In genomic region chr1:42420911-42421585, GRCh38 we compare ENCODE assay signal across 9 cellular contexts. TPM values are rescaled to one million over a fixed set of nuclear protein-coding genes. Genes with fewer than 3 reads are reported as not detected.
A peak's percentile ranks its signal among the peaks of the same experiment; 100 is the strongest.
DNase-seq lines count a peak whose midpoint lies in the region; ATAC-seq and TF ChIP-seq lines count a peak whose summit lies in the region.
"Had no signal": no experiment of that assay in that cellular context is flagged by ENCODE, and none has a peak within 500 bp of the region (broad histone marks: within the 10 kb centered on the region; RNA-seq: fewer than 3 reads in every experiment).

No MANE protein-coding gene starts in this region.

- ATAC-seq in heart left ventricle: peak; percentile 29 to 64 (median 54)
- ATAC-seq in GM18519 (IDR thresholded peaks at IDR 0.05; ENCODE audit: low FRiP score, unreplicated experiment): no peak

- POLR2A ChIA-PET in Caco-2 (lab: Charles Lee): no interaction called here

- WGBS in heart left ventricle, 4 donors: 13 to 19% (median 15%) methylated on average over 10 of the region's 10 CpGs

- intact Hi-C loops in heart left ventricle (cut with DNase I) (no loop called here), Caco-2 (cut with micrococcal nuclease; ENCODE audit: unreplicated experiment) (no loop called here)
- intact Hi-C loops in activated T-helper 1 cell treated with anti-CD3 and anti-CD28 coated beads, Interleukin-12 subunit alpha, Interleukin-12 subunit beta, Interleukin-2, Interleukin-4 antibody, amounts not matched to agents 30 ng/mL and 10 ng/mL and 1 ng/mL, durations not matched to agents 14 hours and 24 hours and 36 hours (cut with micrococcal nuclease): no loop called here

- peak; percentile 5 for DNase-seq in Jurkat, Clone E6-1 (ENCODE audit: low read depth, low spot score)
- DNase-seq in SJCRH30: peak; percentile 84 to 90
- peak in 4 of 5 donors; percentile 59 to 75 (median 64) for DNase-seq in heart left ventricle
- DNase-seq in substantia nigra (lab: John Stamatoyannopoulos, UW): peak in 39 of 49 donors; percentile 0 to 81 (median 24)
- no peak for DNase-seq in GM13976 (ENCODE audit: low spot score)
- no peak for DNase-seq in activated T-helper 1 cell treated with anti-CD3 and anti-CD28 coated beads, Interleukin-12 subunit alpha, Interleukin-12 subunit beta, Interleukin-2, Interleukin-4 antibody, amounts not matched to agents 30 ng/mL and 10 ng/mL and 1 ng/mL, durations not matched to agents 14 hours and 24 hours and 36 hours (ENCODE audit: low spot score)
- no peak for DNase-seq in Caco-2

- CTCF ChIA-PET in Caco-2 (lab: Charles Lee): no interaction called here

- H3K9me3 Mint-ChIP-seq in activated T-helper 1 cell treated with anti-CD3 and anti-CD28 coated beads, Interleukin-12 subunit alpha, Interleukin-12 subunit beta, Interleukin-2, Interleukin-4 antibody, amounts not matched to agents 30 ng/mL and 10 ng/mL and 1 ng/mL, durations not matched to agents 14 hours and 24 hours and 36 hours: no peaks in the 10 kb centered on the region
- H3K9me3 Mint-ChIP-seq in Caco-2 (ENCODE audit: unreplicated experiment): no peaks in the 10 kb centered on the region
- H3K9me3 Mint-ChIP-seq: stimulated activated naive CD8-positive, alpha-beta T cell treated with anti-CD3 and anti-CD28 coated beads, Interleukin-15, Interleukin-2, amounts not matched to agents 100 ng/mL and 50 ng/mL, for 24 hours had no signal

- in situ Hi-C loops in GM13976 (cut with MboI; ENCODE audit: low sequenced_read_pairs, unreplicated experiment): no loop called here

- H3K27me3 Mint-ChIP-seq in activated T-helper 1 cell treated with anti-CD3 and anti-CD28 coated beads, Interleukin-12 subunit alpha, Interleukin-12 subunit beta, Interleukin-2, Interleukin-4 antibody, amounts not matched to agents 30 ng/mL and 10 ng/mL and 1 ng/mL, durations not matched to agents 14 hours and 24 hours and 36 hours (ENCODE audit: insufficient read depth): peaks cover 3% of the 10 kb centered on the region
- H3K27me3 Mint-ChIP-seq in Caco-2 (ENCODE audit: insufficient read depth, unreplicated experiment): no peaks in the 10 kb centered on the region
- H3K27me3 Mint-ChIP-seq: stimulated activated naive CD8-positive, alpha-beta T cell treated with anti-CD3 and anti-CD28 coated beads, Interleukin-15, Interleukin-2, amounts not matched to agents 100 ng/mL and 50 ng/mL, for 24 hours had no signal

- TF ChIP-seq CTCF in heart left ventricle (IDR thresholded peaks at IDR 0.05) (no peak), GM13976 (IDR thresholded peaks at IDR 0.05; ENCODE audit: borderline replicate concordance, control extremely low read depth, extremely low read depth, insufficient read depth, missing control alignments) (no peak), Caco-2 (IDR thresholded peaks at IDR 0.05; ENCODE audit: insufficient read depth in 1 of 2, low read depth in 1 of 2, low read length in 1 of 2, severe bottlenecking in 1 of 2, unreplicated experiment in 1 of 2) (no peak)

- H3K4me1 Mint-ChIP-seq in activated T-helper 1 cell treated with anti-CD3 and anti-CD28 coated beads, Interleukin-12 subunit alpha, Interleukin-12 subunit beta, Interleukin-2, Interleukin-4 antibody, amounts not matched to agents 30 ng/mL and 10 ng/mL and 1 ng/mL, durations not matched to agents 14 hours and 24 hours and 36 hours (ENCODE audit: low read depth): no peaks in the 10 kb centered on the region
- no peaks in the 10 kb centered on the region for H3K4me1 Mint-ChIP-seq in Caco-2 (ENCODE audit: low read depth, unreplicated experiment)

- peaks cover 33% of the 10 kb centered on the region for H3K4me1 ChIP-seq in SJCRH30
- H3K4me1 ChIP-seq in heart left ventricle: peaks cover 0 to 36% (median 13%) of the 10 kb centered on the region in 12 donors
- no peaks in the 10 kb centered on the region for H3K4me1 ChIP-seq in Caco-2

- no peak overlapping the region for H3K4me3 Mint-ChIP-seq in activated T-helper 1 cell treated with anti-CD3 and anti-CD28 coated beads, Interleukin-12 subunit alpha, Interleukin-12 subunit beta, Interleukin-2, Interleukin-4 antibody, amounts not matched to agents 30 ng/mL and 10 ng/mL and 1 ng/mL, durations not matched to agents 14 hours and 24 hours and 36 hours
- H3K4me3 Mint-ChIP-seq in Caco-2 (ENCODE audit: unreplicated experiment): no peak overlapping the region
- H3K4me3 Mint-ChIP-seq: stimulated activated naive CD8-positive, alpha-beta T cell treated with anti-CD3 and anti-CD28 coated beads, Interleukin-15, Interleukin-2, amounts not matched to agents 100 ng/mL and 50 ng/mL, for 24 hours had no signal

- TF ChIP-seq POLR2A in heart left ventricle (IDR thresholded peaks at IDR 0.05): no peak

- H3K27ac ChIP-seq in SJCRH30 (no peak overlapping the region), heart left ventricle (peak overlapping the region in 9 of 12 donors; percentile 43 to 73 (median 68)), substantia nigra (ENCODE audit: low read depth, low read length, poor library complexity, severe bottlenecking) (no peak overlapping the region)

- H3K36me3 Mint-ChIP-seq in activated T-helper 1 cell treated with anti-CD3 and anti-CD28 coated beads, Interleukin-12 subunit alpha, Interleukin-12 subunit beta, Interleukin-2, Interleukin-4 antibody, amounts not matched to agents 30 ng/mL and 10 ng/mL and 1 ng/mL, durations not matched to agents 14 hours and 24 hours and 36 hours (ENCODE audit: low read depth): no peaks in the 10 kb centered on the region
- no peaks in the 10 kb centered on the region for H3K36me3 Mint-ChIP-seq in Caco-2 (ENCODE audit: insufficient read depth, unreplicated experiment)

- H3K27ac Mint-ChIP-seq in activated T-helper 1 cell treated with anti-CD3 and anti-CD28 coated beads, Interleukin-12 subunit alpha, Interleukin-12 subunit beta, Interleukin-2, Interleukin-4 antibody, amounts not matched to agents 30 ng/mL and 10 ng/mL and 1 ng/mL, durations not matched to agents 14 hours and 24 hours and 36 hours: no peak overlapping the region
- H3K27ac Mint-ChIP-seq in Caco-2 (ENCODE audit: unreplicated experiment): no peak overlapping the region
- H3K27ac Mint-ChIP-seq: stimulated activated naive CD8-positive, alpha-beta T cell treated with anti-CD3 and anti-CD28 coated beads, Interleukin-15, Interleukin-2, amounts not matched to agents 100 ng/mL and 50 ng/mL, for 24 hours had no signal

- BruUV-seq in Caco-2 (replicated peaks; lab: Mats Ljungman, UMichigan): no TSS peak

- H3K27me3 ChIP-seq in SJCRH30: no peaks in the 10 kb centered on the region
- no peaks in the 10 kb centered on the region for H3K27me3 ChIP-seq in heart left ventricle
- H3K27me3 ChIP-seq in Caco-2 (replicated peaks; ENCODE audit: control insufficient read depth, insufficient read depth, low read length): no peaks in the 10 kb centered on the region

- no peak overlapping the region for H3K4me3 ChIP-seq in Jurkat, Clone E6-1 (ENCODE audit: low read length)
- H3K4me3 ChIP-seq in SJCRH30 (no peak overlapping the region), heart left ventricle (no peak overlapping the region), Caco-2 (ENCODE audit: low read depth, low read length) (no peak overlapping the region)

- H3K9me3 ChIP-seq in SJCRH30 (replicated peaks): no peaks in the 10 kb centered on the region
- no peaks in the 10 kb centered on the region for H3K9me3 ChIP-seq in heart left ventricle
- no peaks in the 10 kb centered on the region for H3K9me3 ChIP-seq in Caco-2

- H3K36me3 ChIP-seq in SJCRH30: no peaks in the 10 kb centered on the region
- no peaks in the 10 kb centered on the region for H3K36me3 ChIP-seq in heart left ventricle
- no peaks in the 10 kb centered on the region for H3K36me3 ChIP-seq in Caco-2 (ENCODE audit: control insufficient read depth, insufficient read depth, low read length)

RNA-seq across cellular contexts. Expression of gene ZMYND12, which starts 34.8 kb away (rescaled TPM):
- not detected for polyA plus RNA-seq in Jurkat, Clone E6-1 (2012; ENCODE audit: insufficient read depth, insufficient read length)
- total RNA-seq in SJCRH30 (2014; rRNA removed; shearing (Covaris generic)): 0.32 TPM in 1 of 2 replicates, not detected in the other
- total RNA-seq in heart left ventricle (1 to 10 TPM in 7 of 9 donors, under 1 TPM in 2; 0.49 to 3.5 (median 2.3) TPM), Caco-2 (2022) (0.30 and 0.36 TPM in 2 replicates)
- polyA plus RNA-seq in heart left ventricle: 1 to 10 TPM in 1 of 2 donors, under 1 TPM in 1; 0.47 to 1.2 TPM
- not detected in 2 replicates for total RNA-seq in activated T-helper 1 cell treated with anti-CD3 and anti-CD28 coated beads, Interleukin-12 subunit alpha, Interleukin-12 subunit beta, Interleukin-2, Interleukin-4 antibody, amounts not matched to agents 30 ng/mL and 10 ng/mL and 1 ng/mL, durations not matched to agents 14 hours and 24 hours and 36 hours

RNA-seq across cellular contexts. Expression of gene PPCS, which starts 35.3 kb away (rescaled TPM):
- polyA plus RNA-seq in Jurkat, Clone E6-1 (2012; ENCODE audit: insufficient read depth, insufficient read length): 37.1 TPM
- 27.9 and 29.2 TPM in 2 replicates for total RNA-seq in SJCRH30 (2014; rRNA removed; shearing (Covaris generic))
- total RNA-seq in heart left ventricle (10 to 100 TPM; 34.3 to 47.5 (median 37.0) TPM), Caco-2 (2022) (41.0 and 42.9 TPM in 2 replicates)
- polyA plus RNA-seq in heart left ventricle: 10 to 100 TPM; 49.7 to 50.7 TPM
- 40.1 and 48.0 TPM in 2 replicates for total RNA-seq in activated T-helper 1 cell treated with anti-CD3 and anti-CD28 coated beads, Interleukin-12 subunit alpha, Interleukin-12 subunit beta, Interleukin-2, Interleukin-4 antibody, amounts not matched to agents 30 ng/mL and 10 ng/mL and 1 ng/mL, durations not matched to agents 14 hours and 24 hours and 36 hours

RNA-seq across cellular contexts. Expression of gene RIMKLA, which starts 40.5 kb away (rescaled TPM):
- 9.5 TPM for polyA plus RNA-seq in Jurkat, Clone E6-1 (2012; ENCODE audit: insufficient read depth, insufficient read length)
- total RNA-seq in SJCRH30 (2014; rRNA removed; shearing (Covaris generic)): 0.02 and 0.10 TPM in 2 replicates
- total RNA-seq in heart left ventricle: 10 to 100 TPM in 3 of 9 donors, 1 to 10 TPM in 6; 6.2 to 15.3 (median 9.4) TPM
- 1 to 10 TPM; 2.3 to 3.4 TPM for polyA plus RNA-seq in heart left ventricle
- total RNA-seq in activated T-helper 1 cell treated with anti-CD3 and anti-CD28 coated beads, Interleukin-12 subunit alpha, Interleukin-12 subunit beta, Interleukin-2, Interleukin-4 antibody, amounts not matched to agents 30 ng/mL and 10 ng/mL and 1 ng/mL, durations not matched to agents 14 hours and 24 hours and 36 hours: 3.3 and 4.8 TPM in 2 replicates
- total RNA-seq in Caco-2 (2022): 10.6 and 12.4 TPM in 2 replicates

RNA-seq across cellular contexts. Expression of gene CCDC30, which starts 42.0 kb away (rescaled TPM):
- polyA plus RNA-seq in Jurkat, Clone E6-1 (2012; ENCODE audit: insufficient read depth, insufficient read length): not detected
- 0.40 and 0.51 TPM in 2 replicates for total RNA-seq in SJCRH30 (2014; rRNA removed; shearing (Covaris generic))
- total RNA-seq in heart left ventricle (1 to 10 TPM in 7 of 9 donors, under 1 TPM in 2; 0.24 to 3.8 (median 2.0) TPM), Caco-2 (2022) (1.3 and 1.4 TPM in 2 replicates)
- under 1 TPM; 0.80 TPM for polyA plus RNA-seq in heart left ventricle
- total RNA-seq in activated T-helper 1 cell treated with anti-CD3 and anti-CD28 coated beads, Interleukin-12 subunit alpha, Interleukin-12 subunit beta, Interleukin-2, Interleukin-4 antibody, amounts not matched to agents 30 ng/mL and 10 ng/mL and 1 ng/mL, durations not matched to agents 14 hours and 24 hours and 36 hours: 1.0 and 1.9 TPM in 2 replicates

Comparison
In these comparisons a context has a peak if more than half of its experiments do, and no peak if none do; other contexts are left out.
1. DNase-seq: peak in Jurkat, Clone E6-1 (single experiment), SJCRH30 (2 of 2), heart left ventricle (4 of 5) and substantia nigra (39 of 49); none in GM13976 (single experiment), activated T-helper 1 cell treated with anti-CD3 and anti-CD28 coated beads, Interleukin-12 subunit alpha, Interleukin-12 subunit beta, Interleukin-2, Interleukin-4 antibody, amounts not matched to agents 30 ng/mL and 10 ng/mL and 1 ng/mL, durations not matched to agents 14 hours and 24 hours and 36 hours (single experiment) and Caco-2 (0 of 2).
2. H3K27ac ChIP-seq: peak in heart left ventricle (9 of 12); none in SJCRH30 (single experiment) and substantia nigra (single experiment).